In the genomic region with DNA sequence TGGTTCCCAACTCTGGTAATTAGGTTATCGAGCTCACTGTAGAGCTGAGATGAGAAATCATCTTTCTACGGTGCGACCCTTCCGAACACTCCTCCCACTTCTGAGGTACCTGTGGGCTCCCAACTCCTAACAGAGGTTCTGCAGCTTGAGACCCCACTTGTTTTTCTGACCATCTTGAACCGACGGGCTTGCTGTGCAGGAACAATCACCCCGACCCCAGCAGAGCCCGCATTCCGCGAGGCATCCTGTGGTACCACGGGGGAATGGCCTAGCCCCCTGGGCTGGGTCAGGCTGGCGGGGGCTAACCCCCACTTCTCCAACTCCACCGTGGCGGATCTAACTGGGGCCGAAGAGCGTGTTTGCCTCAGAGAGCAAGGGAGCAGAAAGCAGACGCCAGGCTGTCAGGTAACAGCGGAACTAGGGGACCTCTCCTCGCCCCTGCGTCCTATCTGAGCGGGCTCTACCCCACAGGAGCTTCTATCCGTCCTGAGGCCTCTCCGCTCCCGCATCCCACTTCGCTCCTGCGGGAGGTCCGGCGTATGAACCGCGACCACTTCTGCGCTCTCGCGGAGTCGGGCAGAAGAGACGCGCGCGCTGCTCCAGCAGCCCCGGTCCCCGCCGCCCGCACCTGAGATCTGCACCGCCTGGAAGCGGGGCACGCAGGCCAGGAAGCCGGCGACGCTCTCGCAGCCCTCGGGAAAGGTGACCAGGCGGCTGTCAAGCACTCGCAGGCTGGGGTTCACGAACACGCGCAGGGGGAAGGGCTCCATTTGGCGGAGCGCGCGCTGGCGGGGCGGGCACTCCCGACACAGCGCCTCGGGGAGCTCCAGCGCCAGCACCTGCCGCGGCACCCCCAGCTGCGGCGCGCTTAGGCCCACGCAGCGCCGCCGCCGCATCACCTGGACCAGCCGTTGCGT, we compare ENCODE assay signal across 8 cellular contexts. TPM values are rescaled to one million over a fixed set of nuclear protein-coding genes. Genes with fewer than 3 reads are reported as not detected.
DNase-seq lines count a peak whose midpoint lies in the region; ATAC-seq, FAIRE-seq and TF ChIP-seq lines count a peak whose summit lies in the region.

No MANE protein-coding gene starts in this region.

- 10% methylated on average over 32 of the region's 77 CpGs for WGBS in A549 (ENCODE audit: missing lambda C conversion rate)

- H3K36me3 ChIP-seq in endocrine pancreas (ENCODE audit: control insufficient read depth, insufficient read depth, low read length) (peaks cover under 1% of the 10 kb centered on the region), muscle layer of duodenum (ENCODE audit: control insufficient read depth in 1 of 2, insufficient read depth in 2 of 2, low read length in 2 of 2) (peaks cover 33 to 41% of the 10 kb centered on the region in 2 donors)

- DNase-seq in A549 (ENCODE audit: low read depth in 1 of 2, low spot score in 1 of 2): no peak
- peak; percentile 48 for DNase-seq in UCSD-AML1 (lab: John Stamatoyannopoulos, UW; ENCODE audit: unreplicated experiment)
- DNase-seq in substantia nigra (lab: John Stamatoyannopoulos, UW): peak in 1 of 49 donors; percentile 44
- DNase-seq in OCI-M2 (lab: John Stamatoyannopoulos, UW; ENCODE audit: unreplicated experiment): no peak

- H3K9me3 ChIP-seq in A549 (no peaks in the 10 kb centered on the region), endocrine pancreas (ENCODE audit: control insufficient read depth, low read length) (no peaks in the 10 kb centered on the region), muscle layer of duodenum (ENCODE audit: control insufficient read depth in 1 of 2, low read length in 2 of 2) (no peaks in the 10 kb centered on the region)

- H3K4me2 ChIP-seq in A549: peak overlapping the region; percentile 99

- CTCF ChIA-PET in A549 (lab: Yijun Ruan, JAX): interaction anchor here (0.9 to 8.9 kb wide), 6 partner anchors 7 to 21 kb away, joined by 3 to 44 read pairs (median 3); partner anchors contain the start of genes COG8, NIP7, TMED6 and VPS4A

- POLR2A ChIA-PET in A549 (lab: Yijun Ruan, JAX): interaction anchor here (0.5 to 1.8 kb wide), 3 partner anchors 11 to 191 kb away, joined by 4 to 7 read pairs (median 5); no protein-coding TSS in a partner anchor

- H3K4me3 ChIP-seq in A549: peak overlapping the region; percentile 76
- H3K4me3 ChIP-seq in endocrine pancreas (ENCODE audit: control insufficient read depth, insufficient read depth, low read length): no peak overlapping the region
- H3K4me3 ChIP-seq in muscle layer of duodenum (ENCODE audit: low read depth in 1 of 2, low read length in 2 of 2): peak overlapping the region; percentile 66 to 96

- peaks cover 39% of the 10 kb centered on the region for H3K4me1 ChIP-seq in A549
- H3K4me1 ChIP-seq in endocrine pancreas (ENCODE audit: control insufficient read depth, insufficient read depth, low read length): peaks cover 5% of the 10 kb centered on the region
- peaks cover 15 to 31% of the 10 kb centered on the region in 2 donors for H3K4me1 ChIP-seq in muscle layer of duodenum (ENCODE audit: control insufficient read depth in 1 of 2, insufficient read depth in 2 of 2, low read length in 2 of 2)

- FAIRE-seq in A549 (lab: Jason Lieb, UNC): no peak

- TF ChIP-seq EP300 in A549 (IDR thresholded peaks at IDR 0.05): no peak

- TF ChIP-seq CTCF in A549 (IDR thresholded peaks at IDR 0.05): no peak

- no peak for TF ChIP-seq POLR2A in A549 (IDR thresholded peaks at IDR 0.05; ENCODE audit: low read length)

- H3K27me3 ChIP-seq in endocrine pancreas (ENCODE audit: control insufficient read depth, insufficient read depth, low read length) (no peaks in the 10 kb centered on the region), muscle layer of duodenum (ENCODE audit: low read depth, low read length) (no peaks in the 10 kb centered on the region)

- no peak for TF ChIP-seq RAD21 in A549 (conservative IDR thresholded peaks at IDR 0.05 in 1 of 2, IDR thresholded peaks at IDR 0.05 in 1 of 2)

- H3K27ac ChIP-seq in A549 (peak overlapping the region; percentile 86 to 94), muscle layer of duodenum (ENCODE audit: low read length) (no peak overlapping the region), substantia nigra (ENCODE audit: low read depth, low read length, poor library complexity, severe bottlenecking) (peak overlapping the region; percentile 26)

- ATAC-seq in A549 (peak; percentile 47 to 67), GM18907 (IDR thresholded peaks at IDR 0.05; ENCODE audit: unreplicated experiment) (peak; percentile 29), HG03196 (IDR thresholded peaks at IDR 0.05; ENCODE audit: unreplicated experiment) (peak; percentile 33)

- peak overlapping the region; percentile 55 for H3K9ac ChIP-seq in endocrine pancreas (ENCODE audit: control insufficient read depth, insufficient read depth, low read length)

TF ChIP-seq in A549, 52 proteins besides CTCF, POLR2A, EP300 and RAD21:
- TF ChIP-seq PHF8 (IDR thresholded peaks at IDR 0.05; ENCODE audit: borderline replicate concordance, low read depth): peak; percentile 46; the same call in 1 of the 2 replicates
- 0 out of 2 replicates have a peak, but pooled peaks have one; percentile 25 for TF ChIP-seq HOXB13 (CRISPR knock-in tag; IDR thresholded peaks at IDR 0.05; ENCODE audit: low read depth)
- peak; percentile 11; the same call in 1 of the 2 replicates for TF ChIP-seq POLR2AphosphoS2 (conservative IDR thresholded peaks at IDR 0.05; ENCODE audit: low read length)
- no peak for TF ChIP-seq SREBF2 (IDR thresholded peaks at IDR 0.05)
- no peak for TF ChIP-seq JUNB (IDR thresholded peaks at IDR 0.05)
- peak; percentile 36; the same call in 1 of the 2 replicates for TF ChIP-seq TFCP2L1 (CRISPR knock-in tag; IDR thresholded peaks at IDR 0.05)
- peak; percentile 42; the same call in 1 of the 2 replicates for TF ChIP-seq KDM5A (IDR thresholded peaks at IDR 0.05)

RNA-seq across cellular contexts. Expression of gene PDF, which starts 0.8 kb away (rescaled TPM):
- polyA plus RNA-seq in A549 (2011; rRNA removed) (10.0 and 16.1 TPM in 2 replicates), A549 (2017; fragmentation: RNase III; extraction: RNeasy Plus Mini Kit Qiagen cat#74134 plus additional on column Dnase treatment) (27.6 to 29.1 TPM (median 27.9 TPM) in 3 replicates)
- 35.1 and 42.2 TPM in 2 replicates for polyA plus RNA-seq in A549 (2012; cell fraction: cytosol; rRNA removed)
- polyA plus RNA-seq in A549 (2012; cell fraction: nucleus; rRNA removed): 27.1 and 31.2 TPM in 2 replicates
- polyA minus RNA-seq in A549 (2011; rRNA and poly(A)+ RNA removed): 3.8 and 4.0 TPM in 2 replicates

RNA-seq across cellular contexts. Expression of gene COG8, which starts 9.7 kb away (rescaled TPM):
- polyA plus RNA-seq in A549 (2011; rRNA removed): 24.3 and 31.8 TPM in 2 replicates
- 20.8 and 29.0 TPM in 2 replicates for polyA plus RNA-seq in A549 (2012; cell fraction: cytosol; rRNA removed)
- polyA plus RNA-seq in A549 (2012; cell fraction: nucleus; rRNA removed): 38.4 and 41.3 TPM in 2 replicates
- polyA plus RNA-seq in A549 (2017; fragmentation: RNase III; extraction: RNeasy Plus Mini Kit Qiagen cat#74134 plus additional on column Dnase treatment): 20.5 to 21.4 TPM (median 21.4 TPM) in 3 replicates
- 58.8 and 66.5 TPM in 2 replicates for polyA minus RNA-seq in A549 (2011; rRNA and poly(A)+ RNA removed)

RNA-seq across cellular contexts. Expression of gene NIP7, which starts 9.9 kb away (rescaled TPM):
- polyA plus RNA-seq in A549 (2011; rRNA removed) (23.0 and 27.3 TPM in 2 replicates), A549 (2017; fragmentation: RNase III; extraction: RNeasy Plus Mini Kit Qiagen cat#74134 plus additional on column Dnase treatment) (55.9 to 64.5 TPM (median 55.9 TPM) in 3 replicates)
- 14.1 TPM in 2 replicates for polyA plus RNA-seq in A549 (2012; cell fraction: cytosol; rRNA removed)
- 4.7 and 11.9 TPM in 2 replicates for polyA plus RNA-seq in A549 (2012; cell fraction: nucleus; rRNA removed)
- polyA minus RNA-seq in A549 (2011; rRNA and poly(A)+ RNA removed): 16.8 and 17.9 TPM in 2 replicates

RNA-seq across cellular contexts. Expression of gene VPS4A, which starts 18.5 kb away (rescaled TPM):
- polyA plus RNA-seq in A549 (2011; rRNA removed) (12.9 and 18.2 TPM in 2 replicates), A549 (2017; fragmentation: RNase III; extraction: RNeasy Plus Mini Kit Qiagen cat#74134 plus additional on column Dnase treatment) (25.5 to 28.1 TPM (median 26.7 TPM) in 3 replicates)
- polyA plus RNA-seq in A549 (2012; cell fraction: cytosol; rRNA removed): 20.2 and 23.7 TPM in 2 replicates
- polyA plus RNA-seq in A549 (2012; cell fraction: nucleus; rRNA removed): 27.5 and 34.3 TPM in 2 replicates
- 27.4 and 31.1 TPM in 2 replicates for polyA minus RNA-seq in A549 (2011; rRNA and poly(A)+ RNA removed)

RNA-seq across cellular contexts. Expression of gene TMED6, which starts 22.0 kb away (rescaled TPM):
- 0.12 TPM in 1 of 2 replicates, not detected in the other for polyA plus RNA-seq in A549 (2011; rRNA removed)
- polyA plus RNA-seq in A549 (2012; cell fraction: cytosol; rRNA removed): not detected in 2 replicates
- 0.12 and 0.36 TPM in 2 replicates for polyA plus RNA-seq in A549 (2012; cell fraction: nucleus; rRNA removed)
- 0.19 to 0.44 TPM (median 0.20 TPM) in 3 replicates for polyA plus RNA-seq in A549 (2017; fragmentation: RNase III; extraction: RNeasy Plus Mini Kit Qiagen cat#74134 plus additional on column Dnase treatment)
- polyA minus RNA-seq in A549 (2011; rRNA and poly(A)+ RNA removed): 0.29 TPM in 1 of 2 replicates, not detected in the other
